ENCODE assay signal across 8 cellular contexts in genomic region chr15:34109775-34110663, GRCh38. TPM values are rescaled to one million over a fixed set of nuclear protein-coding genes. Genes with fewer than 3 reads are reported as not detected.
DNase-seq lines count a peak whose midpoint lies in the region; TF ChIP-seq lines count a peak whose summit lies in the region.

No MANE protein-coding gene starts in this region.

- intact Hi-C loops in activated CD4-positive, alpha-beta memory T cell treated with anti-CD3 and anti-CD28 coated beads for 36 hours (cut with micrococcal nuclease), result loop anchor here (1.0 kb wide), 2 partner anchors 100 to 478 kb away; partner anchors contain the start of gene KATNBL1

- no peak overlapping the region for H3K4me3 ChIP-seq in Loucy (ENCODE audit: low read length, poor library complexity, severe bottlenecking)
- H3K4me3 ChIP-seq in liver (ENCODE audit: low read depth in 1 of 3, low read length in 3 of 3), result no peak overlapping the region

- TF ChIP-seq CTCF in Loucy (conservative IDR thresholded peaks at IDR 0.05; ENCODE audit: low read length) (peak; percentile 88), liver (IDR thresholded peaks at IDR 0.05; ENCODE audit: low read depth, low read length, missing input control) (peak; percentile 62)

- no peaks in the 10 kb centered on the region for H3K79me2 ChIP-seq in Loucy (ENCODE audit: insufficient read depth, low read length)

- H3K36me3 ChIP-seq in Loucy (ENCODE audit: insufficient read depth, low read length), result no peaks in the 10 kb centered on the region
- no peaks in the 10 kb centered on the region for H3K36me3 ChIP-seq in liver (ENCODE audit: control insufficient read depth in 4 of 4, insufficient read depth in 3 of 4, low read depth in 1 of 4, low read length in 3 of 4)

- peaks cover 2% of the 10 kb centered on the region for H3K27me3 Mint-ChIP-seq in activated CD4-positive, alpha-beta T cell treated with anti-CD3 and anti-CD28 coated beads, Interleukin-2, amount 10 ng/mL, durations not matched to agents 7 days and 5 days
- H3K27me3 Mint-ChIP-seq in activated CD4-positive, alpha-beta memory T cell treated with anti-CD3 and anti-CD28 coated beads for 36 hours, result peaks cover 5% of the 10 kb centered on the region

- CTCF ChIA-PET in activated CD4-positive, alpha-beta T cell treated with anti-CD3 and anti-CD28 coated beads, Interleukin-2, amount 10 ng/mL, durations not matched to agents 7 days and 5 days (lab: Charles Lee), result interaction anchor here (0.8 to 2.2 kb wide), 8 partner anchors 9 to 258 kb away, joined by 3 to 9 read pairs (median 4); partner anchors contain the start of genes EMC7 and KATNBL1
- CTCF ChIA-PET in activated CD4-positive, alpha-beta memory T cell treated with anti-CD3 and anti-CD28 coated beads for 36 hours (lab: Charles Lee), result interaction anchor here (0.8 to 6.5 kb wide), 17 partner anchors 8 to 477 kb away, joined by 3 to 98 read pairs (median 4); partner anchors contain the start of genes EMC4, EMC7, KATNBL1 and LPCAT4

- POLR2A ChIA-PET in activated CD4-positive, alpha-beta T cell treated with anti-CD3 and anti-CD28 coated beads, Interleukin-2, amount 10 ng/mL, durations not matched to agents 7 days and 5 days (lab: Charles Lee), result no interaction called here
- POLR2A ChIA-PET in activated CD4-positive, alpha-beta memory T cell treated with anti-CD3 and anti-CD28 coated beads for 36 hours (lab: Charles Lee), result interaction anchor here (1.0 to 1.7 kb wide), 3 partner anchors 8 to 258 kb away, joined by 3 to 4 read pairs (median 3); partner anchors contain the start of genes EMC7, KATNBL1 and PGBD4

- H2AFZ ChIP-seq in Loucy (ENCODE audit: low read length), result peak overlapping the region; percentile 82

- H3K9me3 ChIP-seq in Loucy (ENCODE audit: insufficient read depth, low read depth, low read length) (no peaks in the 10 kb centered on the region), liver (ENCODE audit: control insufficient read depth in 4 of 4, low read length in 3 of 4) (no peaks in the 10 kb centered on the region)

- H3K9me2 ChIP-seq in Loucy (replicated peaks; ENCODE audit: low read depth, low read length), result no peaks in the 10 kb centered on the region

- H3K27me3 ChIP-seq in Loucy (ENCODE audit: insufficient read depth, low read length, poor library complexity, severe bottlenecking), result no peaks in the 10 kb centered on the region
- H3K27me3 ChIP-seq in liver (ENCODE audit: control insufficient read depth in 4 of 4, insufficient read depth in 4 of 4, low read length in 3 of 4), result no peaks in the 10 kb centered on the region

- peak overlapping the region; percentile 35 for H3K9ac ChIP-seq in Loucy (ENCODE audit: low read depth, low read length, poor library complexity, severe bottlenecking)
- no peak overlapping the region for H3K9ac ChIP-seq in liver (ENCODE audit: low read depth in 1 of 2, low read length in 2 of 2)

- H3K4me1 ChIP-seq in Loucy (ENCODE audit: insufficient read depth, low read length, poor library complexity, severe bottlenecking) (peaks cover 4% of the 10 kb centered on the region), liver (ENCODE audit: control insufficient read depth in 4 of 4, insufficient read depth in 4 of 4, low read length in 3 of 4) (peaks cover 0 to 10% (median 9%) of the 10 kb centered on the region in 4 donors)

- peak; percentile 86 to 87 for TF ChIP-seq RAD21 in liver (IDR thresholded peaks at IDR 0.05)

- no peak overlapping the region for H3K27ac Mint-ChIP-seq in activated CD4-positive, alpha-beta T cell treated with anti-CD3 and anti-CD28 coated beads, Interleukin-2, amount 10 ng/mL, durations not matched to agents 7 days and 5 days
- no peak overlapping the region for H3K27ac Mint-ChIP-seq in activated CD4-positive, alpha-beta memory T cell treated with anti-CD3 and anti-CD28 coated beads for 36 hours

- peaks cover 3% of the 10 kb centered on the region for H3K36me3 Mint-ChIP-seq in activated CD4-positive, alpha-beta T cell treated with anti-CD3 and anti-CD28 coated beads, Interleukin-2, amount 10 ng/mL, durations not matched to agents 7 days and 5 days (ENCODE audit: low read depth)
- H3K36me3 Mint-ChIP-seq in activated CD4-positive, alpha-beta memory T cell treated with anti-CD3 and anti-CD28 coated beads for 36 hours, result peaks cover 2% of the 10 kb centered on the region

- 70% methylated on average over 5 of the region's 5 CpGs for WGBS in liver

- H3K27ac ChIP-seq in liver (ENCODE audit: low read depth in 1 of 2, low read length in 2 of 2), result no peak overlapping the region

- peak; percentile 36 for DNase-seq in activated CD4-positive, alpha-beta T cell treated with anti-CD3 and anti-CD28 coated beads, Interleukin-2, amount 10 ng/mL, durations not matched to agents 7 days and 5 days
- DNase-seq in activated CD4-positive, alpha-beta T cell treated with anti-CD3 and anti-CD28 coated beads, Interleukin-2, amount 50 U/mL, for 4 hours, result no peak
- DNase-seq in amniotic stem cell (lab: John Stamatoyannopoulos, UW) (peak; percentile 30), NCI-H510A (lab: John Stamatoyannopoulos, UW) (no peak), retina (no peak)
- DNase-seq in activated CD4-positive, alpha-beta memory T cell treated with anti-CD3 and anti-CD28 coated beads for 36 hours, result no peak

- no peaks in the 10 kb centered on the region for H3F3A ChIP-seq in Loucy (ENCODE audit: low read depth)

- peaks cover 6% of the 10 kb centered on the region for H3K4me1 Mint-ChIP-seq in activated CD4-positive, alpha-beta T cell treated with anti-CD3 and anti-CD28 coated beads, Interleukin-2, amount 10 ng/mL, durations not matched to agents 7 days and 5 days
- H3K4me1 Mint-ChIP-seq in activated CD4-positive, alpha-beta memory T cell treated with anti-CD3 and anti-CD28 coated beads for 36 hours (ENCODE audit: low read depth), result no peaks in the 10 kb centered on the region

- no peaks in the 10 kb centered on the region for H4K20me1 ChIP-seq in Loucy (ENCODE audit: insufficient read depth, low read length, poor library complexity, severe bottlenecking)

- no peaks in the 10 kb centered on the region for H3K9me3 Mint-ChIP-seq in activated CD4-positive, alpha-beta T cell treated with anti-CD3 and anti-CD28 coated beads, Interleukin-2, amount 10 ng/mL, durations not matched to agents 7 days and 5 days
- H3K9me3 Mint-ChIP-seq in activated CD4-positive, alpha-beta memory T cell treated with anti-CD3 and anti-CD28 coated beads for 36 hours, result peaks cover 2% of the 10 kb centered on the region

- no peak overlapping the region for H3K4me3 Mint-ChIP-seq in activated CD4-positive, alpha-beta T cell treated with anti-CD3 and anti-CD28 coated beads, Interleukin-2, amount 10 ng/mL, durations not matched to agents 7 days and 5 days
- no peak overlapping the region for H3K4me3 Mint-ChIP-seq in activated CD4-positive, alpha-beta memory T cell treated with anti-CD3 and anti-CD28 coated beads for 36 hours

- H3K4me2 ChIP-seq in Loucy (ENCODE audit: low read depth, low read length, poor library complexity, severe bottlenecking), result peak overlapping the region; percentile 18

TF ChIP-seq in liver, 16 proteins besides CTCF, POLR2A, EP300 and RAD21:
- TF ChIP-seq YY1 (IDR thresholded peaks at IDR 0.05) (no peak), NR2F2 (IDR thresholded peaks at IDR 0.05) (no peak), HNF4G (IDR thresholded peaks at IDR 0.05) (no peak), SP1 (IDR thresholded peaks at IDR 0.05) (no peak), TAF1 (conservative IDR thresholded peaks at IDR 0.05) (no peak), GABPA (IDR thresholded peaks at IDR 0.05 in 1 of 2, conservative IDR thresholded peaks at IDR 0.05 in 1 of 2) (peak in 1 of 2 donors; percentile 26)

RNA-seq across cellular contexts. Expression of gene PGBD4, which starts 8.1 kb away (rescaled TPM):
- total RNA-seq in activated CD4-positive, alpha-beta T cell treated with anti-CD3 and anti-CD28 coated beads, Interleukin-2, amount 10 ng/mL, durations not matched to agents 7 days and 5 days, result 1 to 10 TPM; 3.8 to 4.1 TPM
- 1 to 10 TPM in 1 of 2 donors, under 1 TPM in 1; 0.98 to 1.1 TPM for total RNA-seq in liver
- under 1 TPM; 0.39 to 0.90 TPM for polyA plus RNA-seq in liver
- 1 to 10 TPM; 2.0 to 2.3 TPM for total RNA-seq in activated CD4-positive, alpha-beta memory T cell treated with anti-CD3 and anti-CD28 coated beads for 36 hours

RNA-seq across cellular contexts. Expression of gene EMC7, which starts 8.4 kb away (rescaled TPM):
- 10 to 100 TPM; 63.1 to 65.6 TPM for total RNA-seq in activated CD4-positive, alpha-beta T cell treated with anti-CD3 and anti-CD28 coated beads, Interleukin-2, amount 10 ng/mL, durations not matched to agents 7 days and 5 days
- total RNA-seq in liver, result 10 to 100 TPM; 26.7 to 29.9 TPM
- 10 to 100 TPM; 45.3 to 58.3 TPM for polyA plus RNA-seq in liver
- total RNA-seq in activated CD4-positive, alpha-beta memory T cell treated with anti-CD3 and anti-CD28 coated beads for 36 hours, result 10 to 100 TPM; 62.7 to 68.4 TPM

Comparison
In these comparisons a context has a peak if more than half of its experiments do, and no peak if none do; other contexts are left out.
1. DNase-seq: peak in activated CD4-positive, alpha-beta T cell treated with anti-CD3 and anti-CD28 coated beads, Interleukin-2, amount 10 ng/mL, durations not matched to agents 7 days and 5 days (single experiment) and amniotic stem cell (single experiment); none in activated CD4-positive, alpha-beta T cell treated with anti-CD3 and anti-CD28 coated beads, Interleukin-2, amount 50 U/mL, for 4 hours (0 of 2), activated CD4-positive, alpha-beta memory T cell treated with anti-CD3 and anti-CD28 coated beads for 36 hours (single experiment), NCI-H510A (single experiment) and retina (single experiment).